In the genomic region with DNA sequence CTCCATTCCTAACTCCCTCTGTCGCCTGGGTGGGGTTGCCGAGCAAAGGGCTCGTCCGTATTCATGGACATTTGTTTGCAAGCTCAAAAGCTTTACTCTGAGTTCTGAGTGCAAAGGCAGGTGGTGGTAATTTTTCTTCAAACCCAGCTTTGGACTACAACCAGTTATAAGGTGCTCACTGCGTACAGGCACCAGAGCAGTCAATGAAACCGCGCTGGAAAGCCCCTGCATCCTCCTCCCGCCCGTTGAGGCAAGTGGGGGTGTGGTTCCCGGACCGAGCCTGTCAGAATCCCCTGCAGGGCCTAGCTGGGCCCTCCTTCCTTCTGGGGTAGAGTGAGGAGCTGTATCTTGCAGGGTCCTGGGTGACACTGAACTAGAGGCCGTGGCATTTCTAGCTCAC, we compare ENCODE assay signal across 1 cellular context.
TF ChIP-seq lines count a peak whose summit lies in the region.

No MANE protein-coding gene starts in this region.

TF ChIP-seq in SK-N-SH, 30 proteins besides CTCF, POLR2A, EP300 and RAD21 (continued from another document):
- TF ChIP-seq, protein P1, sequence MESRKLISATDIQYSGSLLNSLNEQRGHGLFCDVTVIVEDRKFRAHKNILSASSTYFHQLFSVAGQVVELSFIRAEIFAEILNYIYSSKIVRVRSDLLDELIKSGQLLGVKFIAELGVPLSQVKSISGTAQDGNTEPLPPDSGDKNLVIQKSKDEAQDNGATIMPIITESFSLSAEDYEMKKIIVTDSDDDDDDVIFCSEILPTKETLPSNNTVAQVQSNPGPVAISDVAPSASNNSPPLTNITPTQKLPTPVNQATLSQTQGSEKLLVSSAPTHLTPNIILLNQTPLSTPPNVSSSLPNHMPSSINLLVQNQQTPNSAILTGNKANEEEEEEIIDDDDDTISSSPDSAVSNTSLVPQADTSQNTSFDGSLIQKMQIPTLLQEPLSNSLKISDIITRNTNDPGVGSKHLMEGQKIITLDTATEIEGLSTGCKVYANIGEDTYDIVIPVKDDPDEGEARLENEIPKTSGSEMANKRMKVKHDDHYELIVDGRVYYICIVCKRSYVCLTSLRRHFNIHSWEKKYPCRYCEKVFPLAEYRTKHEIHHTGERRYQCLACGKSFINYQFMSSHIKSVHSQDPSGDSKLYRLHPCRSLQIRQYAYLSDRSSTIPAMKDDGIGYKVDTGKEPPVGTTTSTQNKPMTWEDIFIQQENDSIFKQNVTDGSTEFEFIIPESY (IDR thresholded peaks at IDR 0.05; ENCODE audit: borderline replicate concordance, low read depth): no peak
- no peak for TF ChIP-seq MXI1 (IDR thresholded peaks at IDR 0.05; ENCODE audit: low read depth, low read length)
- no peak for TF ChIP-seq RFX5 (IDR thresholded peaks at IDR 0.05; ENCODE audit: low read length)
- TF ChIP-seq TAF1 (IDR thresholded peaks at IDR 0.05; ENCODE audit: borderline replicate concordance, low read depth, low read length): no peak
